In genomic region chr13:109779876-109780516, GRCh38 we compare ENCODE assay signal across 11 cellular contexts. TPM values are rescaled to one million over a fixed set of nuclear protein-coding genes. Genes with fewer than 3 reads are reported as not detected.
DNase-seq lines count a peak whose midpoint lies in the region; ATAC-seq and TF ChIP-seq lines count a peak whose summit lies in the region.
"Had no signal": no experiment of that assay in that cellular context is flagged by ENCODE, and none has a peak within 500 bp of the region (broad histone marks: within the 10 kb centered on the region; RNA-seq: fewer than 3 reads in every experiment).

No MANE protein-coding gene starts in this region.

- H3K9me3 Mint-ChIP-seq in naive thymus-derived CD4-positive, alpha-beta T cell: peaks cover 0 to 2% (median 0%) of the 10 kb centered on the region in 11 donors
- H3K9me3 Mint-ChIP-seq: stimulated activated memory B cell treated with anti-CD40 and anti-IgM and Interleukin-4, amounts not matched to agents 10 μg/mL and 1 μg/mL and 100 μg/mL, for 72 hours had no signal

- TF ChIP-seq CTCF in AG04449 (IDR thresholded peaks at IDR 0.05; ENCODE audit: insufficient read depth, low read length, missing control alignments): no peak
- no peak for TF ChIP-seq CTCF in HL-60 (IDR thresholded peaks at IDR 0.05; ENCODE audit: insufficient read depth, low read length)
- no peak for TF ChIP-seq CTCF in breast epithelium (IDR thresholded peaks at IDR 0.05)
- TF ChIP-seq CTCF in Peyer's patch (IDR thresholded peaks at IDR 0.05): no peak

- peak overlapping the region in 8 of 9 donors; percentile 33 to 85 (median 66) for H3K27ac Mint-ChIP-seq in naive thymus-derived CD4-positive, alpha-beta T cell
- H3K27ac Mint-ChIP-seq: stimulated activated memory B cell treated with anti-CD40 and anti-IgM and Interleukin-4, amounts not matched to agents 10 μg/mL and 1 μg/mL and 100 μg/mL, for 72 hours had no signal

- DNase-seq in AG04449 (ENCODE audit: low read depth, low spot score) (no peak), HL-60 (ENCODE audit: low read depth in 1 of 2, low spot score in 1 of 2) (no peak), breast epithelium (ENCODE audit: low spot score in 2 of 2) (no peak), medulla oblongata (ENCODE audit: extremely low spot score) (no peak), Peyer's patch (no peak)
- no peak for DNase-seq in naive thymus-derived CD4-positive, alpha-beta T cell
- DNase-seq: foreskin keratinocyte had no signal

- ATAC-seq in naive thymus-derived CD4-positive, alpha-beta T cell: no peak
- ATAC-seq in HG02763 (IDR thresholded peaks at IDR 0.05; ENCODE audit: unreplicated experiment) (no peak), HG02884 (IDR thresholded peaks at IDR 0.05; ENCODE audit: unreplicated experiment) (no peak)
- ATAC-seq: foreskin keratinocyte; stimulated activated memory B cell treated with anti-CD40 and anti-IgM and Interleukin-4, amounts not matched to agents 10 μg/mL and 1 μg/mL and 100 μg/mL, for 72 hours had no signal

- H3K27ac ChIP-seq in HL-60 (replicated peaks): peak overlapping the region; percentile 5
- peak overlapping the region; percentile 81 to 100 for H3K27ac ChIP-seq in breast epithelium
- no peak overlapping the region for H3K27ac ChIP-seq in naive thymus-derived CD4-positive, alpha-beta T cell (ENCODE audit: low read depth, low read length)
- H3K27ac ChIP-seq in Peyer's patch: no peak overlapping the region
- H3K27ac ChIP-seq: foreskin keratinocyte, parathyroid adenoma had no signal

- H3K4me1 ChIP-seq in breast epithelium (peaks cover 0 to 11% of the 10 kb centered on the region in 2 donors), Peyer's patch (peaks cover 0 to 68% (median 3%) of the 10 kb centered on the region in 4 donors)
- H3K4me1 ChIP-seq in naive thymus-derived CD4-positive, alpha-beta T cell (ENCODE audit: control insufficient read depth in 2 of 2, insufficient read depth in 2 of 2, low read length in 2 of 2): peaks cover 28 to 45% of the 10 kb centered on the region in 2 donors

- H3K9me3 ChIP-seq in breast epithelium (no peaks in the 10 kb centered on the region), Peyer's patch (no peaks in the 10 kb centered on the region)
- no peaks in the 10 kb centered on the region for H3K9me3 ChIP-seq in naive thymus-derived CD4-positive, alpha-beta T cell (ENCODE audit: control insufficient read depth in 2 of 3, low read length in 3 of 3)

- no peaks in the 10 kb centered on the region for H3K27me3 ChIP-seq in HL-60 (ENCODE audit: insufficient read depth, poor library complexity, severe bottlenecking)
- no peaks in the 10 kb centered on the region for H3K27me3 ChIP-seq in breast epithelium
- H3K27me3 ChIP-seq in naive thymus-derived CD4-positive, alpha-beta T cell (ENCODE audit: control insufficient read depth in 2 of 2, insufficient read depth in 2 of 2, low read length in 2 of 2): no peaks in the 10 kb centered on the region
- H3K27me3 ChIP-seq in Peyer's patch: no peaks in the 10 kb centered on the region
- H3K27me3 ChIP-seq: foreskin keratinocyte had no signal

- CTCF ChIA-PET in AG04449 (lab: Yijun Ruan, JAX): interaction anchor here (1.0 to 3.0 kb wide), 8 partner anchors 9 to 824 kb away, joined by 3 to 11 read pairs (median 6); no protein-coding TSS in a partner anchor
- CTCF ChIA-PET in naive thymus-derived CD4-positive, alpha-beta T cell (lab: Charles Lee): interaction anchor here (1.2 to 1.3 kb wide), 2 partner anchors 9 to 15 kb away, joined by 6 read pairs; no protein-coding TSS in a partner anchor

- H3K27me3 Mint-ChIP-seq in naive thymus-derived CD4-positive, alpha-beta T cell: peaks cover 0 to under 1% (median 0%) of the 10 kb centered on the region in 5 donors
- H3K27me3 Mint-ChIP-seq: stimulated activated memory B cell treated with anti-CD40 and anti-IgM and Interleukin-4, amounts not matched to agents 10 μg/mL and 1 μg/mL and 100 μg/mL, for 72 hours had no signal

- POLR2A ChIA-PET in AG04449 (lab: Yijun Ruan, JAX): no interaction called here
- POLR2A ChIA-PET in naive thymus-derived CD4-positive, alpha-beta T cell (lab: Charles Lee): interaction anchor here (0.6 to 2.2 kb wide), 3 partner anchors 10 to 785 kb away, joined by 3 to 12 read pairs (median 5); no protein-coding TSS in a partner anchor

- peak overlapping the region; percentile 18 to 89 (median 76) for H3K4me3 Mint-ChIP-seq in naive thymus-derived CD4-positive, alpha-beta T cell
- H3K4me3 Mint-ChIP-seq: stimulated activated memory B cell treated with anti-CD40 and anti-IgM and Interleukin-4, amounts not matched to agents 10 μg/mL and 1 μg/mL and 100 μg/mL, for 72 hours had no signal

- H3K36me3 Mint-ChIP-seq in naive thymus-derived CD4-positive, alpha-beta T cell: peaks cover 0 to 5% (median 0%) of the 10 kb centered on the region in 5 donors

- H3K4me1 Mint-ChIP-seq in naive thymus-derived CD4-positive, alpha-beta T cell: peaks cover 42 to 64% (median 56%) of the 10 kb centered on the region in 7 donors

- intact Hi-C loops in breast epithelium (cut with DNase I; ENCODE audit: low total_unique reads): loop anchor here (5.0 kb wide), 1 partner anchor 93 kb away; no protein-coding TSS in a partner anchor
- intact Hi-C loops in naive thymus-derived CD4-positive, alpha-beta T cell (cut with micrococcal nuclease): loop anchor here (1.0 to 5.0 kb wide), 4 partner anchors 7 to 83 kb away; no protein-coding TSS in a partner anchor

- H3K4me3 ChIP-seq in AG04449 (ENCODE audit: low read depth, low read length): peak overlapping the region; percentile 57
- H3K4me3 ChIP-seq in HL-60 (replicated peaks; ENCODE audit: insufficient read depth, low read length): peak overlapping the region; percentile 60
- H3K4me3 ChIP-seq in breast epithelium: peak overlapping the region; percentile 48 to 97 (median 81)
- peak overlapping the region; percentile 11 for H3K4me3 ChIP-seq in naive thymus-derived CD4-positive, alpha-beta T cell (ENCODE audit: low read length)
- H3K4me3 ChIP-seq in Peyer's patch: peak overlapping the region in 2 of 4 donors; percentile 51 to 90

- H3K36me3 ChIP-seq in breast epithelium: no peaks in the 10 kb centered on the region
- H3K36me3 ChIP-seq in naive thymus-derived CD4-positive, alpha-beta T cell (ENCODE audit: control insufficient read depth in 2 of 3, insufficient read depth in 3 of 3, low read length in 3 of 3): peaks cover 0 to 11% (median 3%) of the 10 kb centered on the region in 3 experiments
- peaks cover 0 to 35% (median 0%) of the 10 kb centered on the region in 3 donors for H3K36me3 ChIP-seq in Peyer's patch

- TF ChIP-seq POLR2A in breast epithelium (IDR thresholded peaks at IDR 0.05) (no peak), Peyer's patch (IDR thresholded peaks at IDR 0.05) (no peak)

RNA-seq across cellular contexts. Expression of gene IRS2, which starts 6.4 kb away (rescaled TPM):
- total RNA-seq in breast epithelium: 10 to 100 TPM; 25.8 to 38.2 (median 29.5) TPM
- total RNA-seq in naive thymus-derived CD4-positive, alpha-beta T cell: 10 to 100 TPM in 4 of 5 experiments, 1 to 10 TPM in 1; 3.8 to 94.9 (median 26.9) TPM
- 1 to 10 TPM; 2.7 to 2.9 TPM for polyA plus RNA-seq in naive thymus-derived CD4-positive, alpha-beta T cell
- total RNA-seq in Peyer's patch: 10 to 100 TPM in 3 of 4 donors, 1 to 10 TPM in 1; 8.3 to 41.1 (median 22.3) TPM

Comparison
In these comparisons a context has a peak if more than half of its experiments do, and no peak if none do; other contexts are left out.
1. H3K27ac ChIP-seq: peak in HL-60 (single experiment) and breast epithelium (2 of 2); none in naive thymus-derived CD4-positive, alpha-beta T cell (single experiment) and Peyer's patch (0 of 4).